Comparison of ENCODE assay signal across 8 cellular contexts in the genomic region with DNA sequence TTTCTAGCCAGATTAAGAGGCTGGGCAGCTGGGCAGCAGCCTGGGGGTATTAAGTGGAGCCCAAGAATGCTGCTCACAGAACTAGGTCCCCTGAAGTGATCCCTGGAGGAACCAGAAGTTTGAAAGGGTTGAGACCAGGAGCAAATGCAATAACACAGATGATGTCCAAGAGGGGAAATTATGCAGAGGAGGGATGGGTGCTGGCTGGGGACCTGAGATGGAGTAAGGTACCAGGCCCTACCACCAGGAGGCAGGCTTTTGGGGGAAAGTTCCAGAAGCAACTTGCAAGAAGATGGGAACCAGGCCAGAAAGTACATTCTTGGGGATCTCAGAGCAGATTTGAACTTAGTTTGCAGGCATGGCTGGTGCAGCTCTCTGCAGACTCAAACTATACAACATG.
DNase-seq lines count a peak whose midpoint lies in the region; ATAC-seq and TF ChIP-seq lines count a peak whose summit lies in the region.

No MANE protein-coding gene starts in this region.

- H3K4me1 ChIP-seq in DOHH2 (ENCODE audit: control insufficient read depth, low read length) = no peaks in the 10 kb centered on the region
- peaks cover 18% of the 10 kb centered on the region for H3K4me1 ChIP-seq in OCI-LY3 (ENCODE audit: low read length)

- H3K27ac Mint-ChIP-seq in stimulated activated naive B cell treated with anti-CD40 and anti-IgM and Interleukin-4, amounts not matched to agents 10 μg/mL and 1 μg/mL and 100 μg/mL, for 72 hours = no peak overlapping the region

- H3K9me3 ChIP-seq in DOHH2 (ENCODE audit: control insufficient read depth, insufficient read depth, low read length) (no peaks in the 10 kb centered on the region), OCI-LY3 (ENCODE audit: insufficient read depth, low read length) (peaks cover 8% of the 10 kb centered on the region; the same call in 1 of the 2 replicates)

- TF ChIP-seq CTCF in DOHH2 (IDR thresholded peaks at IDR 0.05; ENCODE audit: low read depth, low read length, poor library complexity, severe bottlenecking) (peak; percentile 68), OCI-LY3 (IDR thresholded peaks at IDR 0.05; ENCODE audit: low read depth, low read length) (peak; percentile 62)

- H4K20me1 ChIP-seq in DOHH2 (ENCODE audit: control insufficient read depth, insufficient read depth, low read depth, low read length) = no peaks in the 10 kb centered on the region
- H4K20me1 ChIP-seq in OCI-LY3 (ENCODE audit: insufficient read depth, low read length) = no peaks in the 10 kb centered on the region

- H3K4me3 Mint-ChIP-seq in stimulated activated naive B cell treated with anti-CD40 and anti-IgM and Interleukin-4, amounts not matched to agents 10 μg/mL and 1 μg/mL and 100 μg/mL, for 72 hours = no peak overlapping the region

- H3K4me2 ChIP-seq in DOHH2 (ENCODE audit: low read length) (no peak overlapping the region), OCI-LY3 (ENCODE audit: low read length) (no peak overlapping the region)

- H3K27me3 Mint-ChIP-seq in stimulated activated naive B cell treated with anti-CD40 and anti-IgM and Interleukin-4, amounts not matched to agents 10 μg/mL and 1 μg/mL and 100 μg/mL, for 72 hours = no peaks in the 10 kb centered on the region

- H3K27ac ChIP-seq in DOHH2 (ENCODE audit: low read depth, low read length) (no peak overlapping the region), OCI-LY3 (ENCODE audit: low read length) (no peak overlapping the region), substantia nigra (ENCODE audit: low read depth, low read length, poor library complexity, severe bottlenecking) (peak overlapping the region; percentile 75)

- peaks cover 28 to 38% of the 10 kb centered on the region in 2 donors for H3K36me3 Mint-ChIP-seq in stimulated activated naive B cell treated with anti-CD40 and anti-IgM and Interleukin-4, amounts not matched to agents 10 μg/mL and 1 μg/mL and 100 μg/mL, for 72 hours

- H3K36me3 ChIP-seq in DOHH2 (ENCODE audit: control insufficient read depth, low read length) (no peaks in the 10 kb centered on the region), OCI-LY3 (replicated peaks; ENCODE audit: low read depth, low read length) (no peaks in the 10 kb centered on the region)

- H3K4me3 ChIP-seq in DOHH2 (ENCODE audit: low read length) = no peak overlapping the region
- no peak overlapping the region for H3K4me3 ChIP-seq in OCI-LY3 (ENCODE audit: low read length)

- H2AFZ ChIP-seq in OCI-LY3 (ENCODE audit: low read depth, low read length) = no peak overlapping the region

- H3K9me3 Mint-ChIP-seq in stimulated activated naive B cell treated with anti-CD40 and anti-IgM and Interleukin-4, amounts not matched to agents 10 μg/mL and 1 μg/mL and 100 μg/mL, for 72 hours = peaks cover 22 to 25% of the 10 kb centered on the region in 2 donors

- H3K9me2 ChIP-seq in DOHH2 (replicated peaks; ENCODE audit: control insufficient read depth, low read length) = no peaks in the 10 kb centered on the region

- no peak for ATAC-seq in stimulated activated naive B cell treated with anti-CD40 and anti-IgM and Interleukin-4, amounts not matched to agents 10 μg/mL and 1 μg/mL and 100 μg/mL, for 72 hours (replicated peaks)

- peak; percentile 40 for DNase-seq in activated naive CD4-positive, alpha-beta T cell treated with anti-CD3 and anti-CD28 coated beads, Interleukin-2, amount 50 U/mL, for 16 hours
- DNase-seq in iris pigment epithelial cell (ENCODE audit: low read depth) (peak; percentile 95), substantia nigra (lab: John Stamatoyannopoulos, UW) (peak in 1 of 49 donors; percentile 17), inferior parietal cortex (ENCODE audit: extremely low spot score) (no peak), nucleus accumbens (lab: John Stamatoyannopoulos, UW) (no peak)
- no peak for DNase-seq in stimulated activated naive B cell treated with anti-CD40 and anti-IgM and Interleukin-4, amounts not matched to agents 10 μg/mL and 1 μg/mL and 100 μg/mL, for 72 hours

- no peaks in the 10 kb centered on the region for H3F3A ChIP-seq in DOHH2 (ENCODE audit: control insufficient read depth, insufficient read depth)

- H3K79me2 ChIP-seq in DOHH2 (ENCODE audit: control insufficient read depth, low read length) (no peaks in the 10 kb centered on the region), OCI-LY3 (ENCODE audit: low read length) (no peaks in the 10 kb centered on the region)

- H3K9ac ChIP-seq in OCI-LY3 (ENCODE audit: low read length) = no peak overlapping the region

- H3K27me3 ChIP-seq in DOHH2 (ENCODE audit: control insufficient read depth, low read length) (no peaks in the 10 kb centered on the region), OCI-LY3 (ENCODE audit: low read depth, low read length) (no peaks in the 10 kb centered on the region)

- H3K4me1 Mint-ChIP-seq in stimulated activated naive B cell treated with anti-CD40 and anti-IgM and Interleukin-4, amounts not matched to agents 10 μg/mL and 1 μg/mL and 100 μg/mL, for 72 hours = peaks cover 18 to 32% of the 10 kb centered on the region in 2 donors

Comparison
In these comparisons a context has a peak if more than half of its experiments do, and no peak if none do; other contexts are left out.
1. DNase-seq: peak in activated naive CD4-positive, alpha-beta T cell treated with anti-CD3 and anti-CD28 coated beads, Interleukin-2, amount 50 U/mL, for 16 hours (single experiment) and iris pigment epithelial cell (single experiment); none in inferior parietal cortex (single experiment), stimulated activated naive B cell treated with anti-CD40 and anti-IgM and Interleukin-4, amounts not matched to agents 10 μg/mL and 1 μg/mL and 100 μg/mL, for 72 hours (single experiment) and nucleus accumbens (0 of 56).